Comparison of ENCODE assay signal across 8 cellular contexts in genomic region chr7:83947260-83947659, GRCh38.
DNase-seq lines count a peak whose midpoint lies in the region; ATAC-seq and TF ChIP-seq lines count a peak whose summit lies in the region.

No MANE protein-coding gene starts in this region.

- no peaks in the 10 kb centered on the region for H3K36me3 ChIP-seq in Panc1 (ENCODE audit: control insufficient read depth, insufficient read depth, low read length)

- H3K27me3 Mint-ChIP-seq in stimulated activated naive CD8-positive, alpha-beta T cell treated with anti-CD3 and anti-CD28 coated beads, Interleukin-15, amount 100 ng/mL, for 72 hours: no peaks in the 10 kb centered on the region
- no peaks in the 10 kb centered on the region for H3K27me3 Mint-ChIP-seq in T-helper 17 cell

- H3K4me3 ChIP-seq in Panc1 (ENCODE audit: low read depth in 2 of 2, low read length in 2 of 2) (no peak overlapping the region), coronary artery (no peak overlapping the region)

- ATAC-seq in stimulated activated naive CD8-positive, alpha-beta T cell treated with anti-CD3 and anti-CD28 coated beads, Interleukin-15, amount 100 ng/mL, for 72 hours: peak; percentile 64
- no peak for ATAC-seq in stimulated activated naive CD8-positive, alpha-beta T cell treated with anti-CD3 and anti-CD28 coated beads, Interleukin-15, Interleukin-2, amounts not matched to agents 100 U/mL and 50 U/mL, for 24 hours
- peak; percentile 84 for ATAC-seq in HG03103 (IDR thresholded peaks at IDR 0.05; ENCODE audit: low read depth, unreplicated experiment)
- no peak for ATAC-seq in Panc1
- no peak for ATAC-seq in T-helper 17 cell

- in situ Hi-C loops in Panc1 (cut with HindIII; ENCODE audit: low pct_unique_long_range_greater_than_20kb, low sequenced_read_pairs): no loop called here

- TF ChIP-seq CTCF in Panc1 (IDR thresholded peaks at IDR 0.05): peak; percentile 72
- no peak for TF ChIP-seq CTCF in coronary artery (IDR thresholded peaks at IDR 0.05)

- H3K9me3 Mint-ChIP-seq in stimulated activated naive CD8-positive, alpha-beta T cell treated with anti-CD3 and anti-CD28 coated beads, Interleukin-15, amount 100 ng/mL, for 72 hours: no peaks in the 10 kb centered on the region

- no peaks in the 10 kb centered on the region for H3K36me3 Mint-ChIP-seq in T-helper 17 cell (ENCODE audit: low read depth)

- H3K4me1 Mint-ChIP-seq in stimulated activated naive CD8-positive, alpha-beta T cell treated with anti-CD3 and anti-CD28 coated beads, Interleukin-15, amount 100 ng/mL, for 72 hours: no peaks in the 10 kb centered on the region
- H3K4me1 Mint-ChIP-seq in T-helper 17 cell: no peaks in the 10 kb centered on the region

- CTCF ChIA-PET in Panc1 (lab: Charles Lee): interaction anchor here (0.6 kb wide), 1 partner anchor 1989 kb away, joined by 3 read pairs; no protein-coding TSS in a partner anchor

- no peak overlapping the region for H3K27ac Mint-ChIP-seq in stimulated activated naive CD8-positive, alpha-beta T cell treated with anti-CD3 and anti-CD28 coated beads, Interleukin-15, amount 100 ng/mL, for 72 hours
- no peak overlapping the region for H3K27ac Mint-ChIP-seq in T-helper 17 cell

- H3K27ac ChIP-seq in Panc1 (ENCODE audit: low read length) (no peak overlapping the region), coronary artery (no peak overlapping the region)

- BruUV-seq in Panc1 (replicated peaks; lab: Mats Ljungman, UMichigan): no TSS peak

- intact Hi-C loops in Panc1 (cut with micrococcal nuclease; ENCODE audit: unreplicated experiment): no loop called here

- no peaks in the 10 kb centered on the region for H3K27me3 ChIP-seq in Panc1 (ENCODE audit: control insufficient read depth, insufficient read depth, low read length)

- H3K9me3 ChIP-seq in Panc1 (ENCODE audit: control insufficient read depth, insufficient read depth, low read depth, low read length): no peaks in the 10 kb centered on the region
- no peaks in the 10 kb centered on the region for H3K9me3 ChIP-seq in T-helper 17 cell (ENCODE audit: control insufficient read depth, low read length, poor library complexity, severe bottlenecking)

- no peaks in the 10 kb centered on the region for H3K4me1 ChIP-seq in Panc1 (ENCODE audit: control insufficient read depth, insufficient read depth, low read length)

- POLR2A ChIA-PET in Panc1 (lab: Charles Lee): no interaction called here

- H3K4me3 Mint-ChIP-seq in stimulated activated naive CD8-positive, alpha-beta T cell treated with anti-CD3 and anti-CD28 coated beads, Interleukin-15, amount 100 ng/mL, for 72 hours: no peak overlapping the region
- H3K4me3 Mint-ChIP-seq in T-helper 17 cell: no peak overlapping the region

- no peak for DNase-seq in stimulated activated naive CD8-positive, alpha-beta T cell treated with anti-CD3 and anti-CD28 coated beads, Interleukin-15, amount 100 ng/mL, for 72 hours
- no peak for DNase-seq in stimulated activated naive CD8-positive, alpha-beta T cell treated with anti-CD3 and anti-CD28 coated beads, Interleukin-15, Interleukin-2, amounts not matched to agents 100 U/mL and 50 U/mL, for 24 hours
- DNase-seq in Panc1 (ENCODE audit: low read depth, low spot score): no peak
- peak; percentile 19 for DNase-seq in hepatic stellate cell (ENCODE audit: low spot score)
- DNase-seq in coronary artery (ENCODE audit: low spot score): no peak
- no peak for DNase-seq in T-helper 17 cell
- DNase-seq in stimulated activated CD4-positive, alpha-beta T cell treated with anti-CD3 and anti-CD28 coated beads, Interleukin-4, amount 100 ng/mL, for 4 hours: no peak

Comparison
In these comparisons a context has a peak if more than half of its experiments do, and no peak if none do; other contexts are left out.
1. ATAC-seq: peak in stimulated activated naive CD8-positive, alpha-beta T cell treated with anti-CD3 and anti-CD28 coated beads, Interleukin-15, amount 100 ng/mL, for 72 hours (single experiment) and HG03103 (single experiment); none in stimulated activated naive CD8-positive, alpha-beta T cell treated with anti-CD3 and anti-CD28 coated beads, Interleukin-15, Interleukin-2, amounts not matched to agents 100 U/mL and 50 U/mL, for 24 hours (single experiment), Panc1 (single experiment) and T-helper 17 cell (single experiment).